ENCODE assay signal across 18 cellular contexts in genomic region chr15:34578283-34578674, GRCh38. TPM values are rescaled to one million over a fixed set of nuclear protein-coding genes. Genes with fewer than 3 reads are reported as not detected.
DNase-seq lines count a peak whose midpoint lies in the region; ATAC-seq, FAIRE-seq and TF ChIP-seq lines count a peak whose summit lies in the region.
"Had no signal": no experiment of that assay in that cellular context is flagged by ENCODE, and none has a peak within 500 bp of the region (broad histone marks: within the 10 kb centered on the region; RNA-seq: fewer than 3 reads in every experiment).

No MANE protein-coding gene starts in this region.

- no peak for ATAC-seq in activated naive CD4-positive, alpha-beta T cell treated with anti-CD3 and anti-CD28 coated beads, Interleukin-2, amount 50 U/mL, for 72 hours
- no peak for ATAC-seq in activated CD8-positive, alpha-beta T cell treated with anti-CD3 and anti-CD28 coated beads for 36 hours
- peak; percentile 2 for ATAC-seq in activated naive CD8-positive, alpha-beta T cell treated with anti-CD3 and anti-CD28 coated beads, Interleukin-2, amount 50 U/mL, for 24 hours
- ATAC-seq in activated CD4-positive, CD25-positive, alpha-beta regulatory T cell treated with anti-CD3 and anti-CD28 coated beads, Interleukin-2, amount 50 U/mL, for 24 hours = no peak

- CTCF ChIA-PET in activated CD8-positive, alpha-beta T cell treated with anti-CD3 and anti-CD28 coated beads for 36 hours (lab: Charles Lee) = interaction anchor here (1.0 kb wide), 1 partner anchor 10 kb away, joined by 4 read pairs; no protein-coding TSS in a partner anchor

- H3K27me3 Mint-ChIP-seq in activated CD8-positive, alpha-beta T cell treated with anti-CD3 and anti-CD28 coated beads for 36 hours = no peaks in the 10 kb centered on the region
- H3K27me3 Mint-ChIP-seq in activated naive CD8-positive, alpha-beta T cell treated with anti-CD3 and anti-CD28 coated beads, Interleukin-2, amount 50 U/mL, for 24 hours = no peaks in the 10 kb centered on the region
- H3K27me3 Mint-ChIP-seq: B cell; CD4-positive, alpha-beta memory T cell had no signal

- POLR2A ChIA-PET in activated CD8-positive, alpha-beta T cell treated with anti-CD3 and anti-CD28 coated beads for 36 hours (lab: Charles Lee) = interaction anchor here (0.7 kb wide), 1 partner anchor 118 kb away, joined by 3 read pairs; no protein-coding TSS in a partner anchor

- TF ChIP-seq CTCF in activated CD8-positive, alpha-beta T cell treated with anti-CD3 and anti-CD28 coated beads for 36 hours (IDR thresholded peaks at IDR 0.05) = no peak

- H3K36me3 Mint-ChIP-seq in activated naive CD4-positive, alpha-beta T cell treated with anti-CD3 and anti-CD28 coated beads, Interleukin-2, amount 50 U/mL, for 72 hours = peaks cover 0 to 6% of the 10 kb centered on the region in 2 donors
- H3K36me3 Mint-ChIP-seq in activated CD8-positive, alpha-beta T cell treated with anti-CD3 and anti-CD28 coated beads for 36 hours (ENCODE audit: low read depth) = peaks cover 3% of the 10 kb centered on the region
- H3K36me3 Mint-ChIP-seq in activated naive CD8-positive, alpha-beta T cell treated with anti-CD3 and anti-CD28 coated beads, Interleukin-2, amount 50 U/mL, for 24 hours (ENCODE audit: low read depth) = peaks cover 17% of the 10 kb centered on the region

- H3K27ac Mint-ChIP-seq in activated naive CD4-positive, alpha-beta T cell treated with anti-CD3 and anti-CD28 coated beads, Interleukin-2, amount 50 U/mL, for 72 hours = peak overlapping the region; percentile 53 to 62
- peak overlapping the region; percentile 75 for H3K27ac Mint-ChIP-seq in activated CD8-positive, alpha-beta T cell treated with anti-CD3 and anti-CD28 coated beads for 36 hours
- peak overlapping the region; percentile 86 for H3K27ac Mint-ChIP-seq in activated naive CD8-positive, alpha-beta T cell treated with anti-CD3 and anti-CD28 coated beads, Interleukin-2, amount 50 U/mL, for 24 hours
- H3K27ac Mint-ChIP-seq: B cell had no signal

- H3K9me3 Mint-ChIP-seq in activated naive CD4-positive, alpha-beta T cell treated with anti-CD3 and anti-CD28 coated beads, Interleukin-2, amount 50 U/mL, for 72 hours = no peaks in the 10 kb centered on the region
- H3K9me3 Mint-ChIP-seq in activated CD8-positive, alpha-beta T cell treated with anti-CD3 and anti-CD28 coated beads for 36 hours = no peaks in the 10 kb centered on the region
- H3K9me3 Mint-ChIP-seq in activated naive CD8-positive, alpha-beta T cell treated with anti-CD3 and anti-CD28 coated beads, Interleukin-2, amount 50 U/mL, for 24 hours = no peaks in the 10 kb centered on the region
- H3K9me3 Mint-ChIP-seq: CD4-positive, alpha-beta memory T cell; H9 had no signal

- peaks cover 54% of the 10 kb centered on the region for H3K4me1 Mint-ChIP-seq in activated CD8-positive, alpha-beta T cell treated with anti-CD3 and anti-CD28 coated beads for 36 hours (ENCODE audit: low read depth)
- peaks cover 64% of the 10 kb centered on the region for H3K4me1 Mint-ChIP-seq in activated naive CD8-positive, alpha-beta T cell treated with anti-CD3 and anti-CD28 coated beads, Interleukin-2, amount 50 U/mL, for 24 hours

- H3K4me3 Mint-ChIP-seq in activated CD8-positive, alpha-beta T cell treated with anti-CD3 and anti-CD28 coated beads for 36 hours = no peak overlapping the region
- peak overlapping the region; percentile 62 for H3K4me3 Mint-ChIP-seq in activated naive CD8-positive, alpha-beta T cell treated with anti-CD3 and anti-CD28 coated beads, Interleukin-2, amount 50 U/mL, for 24 hours
- H3K4me3 Mint-ChIP-seq: B cell, H9 had no signal

- FAIRE-seq in GM19239 (lab: Jason Lieb, UNC) = no peak
- FAIRE-seq: D721Med had no signal

- DNase-seq in activated naive CD4-positive, alpha-beta T cell treated with anti-CD3 and anti-CD28 coated beads, Interleukin-2, amount 50 U/mL, for 72 hours (ENCODE audit: low spot score in 2 of 2) = no peak
- no peak for DNase-seq in activated naive CD4-positive, alpha-beta T cell (lab: John Stamatoyannopoulos, UW)
- DNase-seq in activated CD8-positive, alpha-beta T cell treated with anti-CD3 and anti-CD28 coated beads for 36 hours = no peak
- no peak for DNase-seq in activated naive CD8-positive, alpha-beta T cell treated with anti-CD3 and anti-CD28 coated beads, Interleukin-2, amount 50 U/mL, for 24 hours
- DNase-seq in COR-L47 (lab: John Stamatoyannopoulos, UW) (no peak), GM19239 (ENCODE audit: insufficient read length, low spot score) (no peak)
- DNase-seq: DMS79, H9, Kasumi-1, MM.1S, NCI-H1092 treated with DMSO at 0.1 percent for 48 hours, NCI-H2081 treated with DMSO at 0.1 percent for 48 hours, NCI-H510A, NCI-H774 had no signal

- intact Hi-C loops in activated CD8-positive, alpha-beta T cell treated with anti-CD3 and anti-CD28 coated beads for 36 hours (cut with micrococcal nuclease) = no loop called here

RNA-seq across cellular contexts. Expression of gene GOLGA8B, which starts 5.2 kb away (rescaled TPM):
- total RNA-seq in activated naive CD4-positive, alpha-beta T cell treated with anti-CD3 and anti-CD28 coated beads, Interleukin-2, amount 50 U/mL, for 72 hours = 100 to 1,000 TPM; 148 to 163 TPM
- total RNA-seq in activated CD8-positive, alpha-beta T cell treated with anti-CD3 and anti-CD28 coated beads for 36 hours = 10 to 100 TPM; 84.6 to 86.9 TPM
